In genomic region chr4:86487738-86488137, GRCh38 we compare ENCODE assay signal across 20 cellular contexts.
A peak's percentile ranks its signal among the peaks of the same experiment; 100 is the strongest.
DNase-seq lines count a peak whose midpoint lies in the region; ATAC-seq, FAIRE-seq and TF ChIP-seq lines count a peak whose summit lies in the region.
"Had no signal": no experiment of that assay in that cellular context is flagged by ENCODE, and none has a peak within 500 bp of the region (broad histone marks: within the 10 kb centered on the region; RNA-seq: fewer than 3 reads in every experiment).

No MANE protein-coding gene starts in this region.

- H3K18ac ChIP-seq in IMR-90 (ENCODE audit: low read depth, low read length): no peak overlapping the region
- H3K18ac ChIP-seq in H1 (ENCODE audit: extremely low read depth, low read length): no peak overlapping the region

- H3K36me3 ChIP-seq in IMR-90 (ENCODE audit: control insufficient read depth, insufficient read depth, low read length) (no peaks in the 10 kb centered on the region), H1 (ENCODE audit: control insufficient read depth in 2 of 4, insufficient read depth in 4 of 4, low read length in 3 of 4) (no peaks in the 10 kb centered on the region; a peak in 1 of 8 replicates)
- H3K36me3 ChIP-seq: BLaER1 treated with 17β-estradiol and CSF1 and Interleukin-3, amounts not matched to agents 10 nM and 100 nM; HAP-1 had no signal

- no CpG with 5 or more reads among the region's 1 CpG for WGBS in IMR-90 (ENCODE audit: extremely low coverage in 2 of 2, insufficient read length in 1 of 2), 2 experiments
- WGBS in H1 (ENCODE audit: extremely low coverage in 1 of 2, insufficient coverage in 1 of 2, insufficient read length in 1 of 2, insufficient replicate concordance in 2 of 2, low coverage in 1 of 2, low lambda C conversion rate in 2 of 2, missing lambda C conversion rate in 1 of 2), 2 experiments: 86% methylated on average over 1 of the region's 1 CpG; no CpG with 5 or more reads in 1 of the 2 experiments

- H4K20me1 ChIP-seq in IMR-90 (ENCODE audit: insufficient read depth, low read length) (no peaks in the 10 kb centered on the region), H1 (replicated peaks in 1 of 2; ENCODE audit: control insufficient read depth in 1 of 2, insufficient read depth in 2 of 2, low read length in 2 of 2) (no peaks in the 10 kb centered on the region)
- H4K20me1 ChIP-seq: BLaER1 treated with 17β-estradiol and CSF1 and Interleukin-3, amounts not matched to agents 10 nM and 100 nM had no signal

- H3K4me3 ChIP-seq in IMR-90 (ENCODE audit: insufficient read depth, low read depth, low read length): no peak overlapping the region
- H3K4me3 ChIP-seq in H1 (ENCODE audit: extremely low read depth in 1 of 4, insufficient read depth in 2 of 4, low read depth in 3 of 4, low read length in 4 of 4): no peak overlapping the region
- H3K4me3 ChIP-seq: BLaER1 treated with 17β-estradiol and CSF1 and Interleukin-3, amounts not matched to agents 10 nM and 100 nM; GM23338; HAP-1 had no signal

- no peaks in the 10 kb centered on the region for H3K27me3 ChIP-seq in IMR-90 (ENCODE audit: control insufficient read depth, insufficient read depth, low read length)
- H3K27me3 ChIP-seq in H1 (replicated peaks in 1 of 4; ENCODE audit: control insufficient read depth in 3 of 4, extremely low read depth in 1 of 4, insufficient read depth in 3 of 4, low read length in 3 of 4): no peaks in the 10 kb centered on the region
- H3K27me3 ChIP-seq: BLaER1 treated with 17β-estradiol and CSF1 and Interleukin-3, amounts not matched to agents 10 nM and 100 nM had no signal

- BruUV-seq in IMR-90 (replicated peaks; lab: Mats Ljungman, UMichigan): no TSS peak

- H2AFZ ChIP-seq in IMR-90 (replicated peaks; ENCODE audit: low read length, poor library complexity) (no peak overlapping the region), H1 (ENCODE audit: low read length) (no peak overlapping the region)
- H2AFZ ChIP-seq: GM23338 had no signal

- H2AK9ac ChIP-seq in IMR-90 (replicated peaks; ENCODE audit: low read depth, low read length, poor library complexity): no peak overlapping the region

- H3K4ac ChIP-seq in IMR-90 (ENCODE audit: low read depth, low read length) (no peak overlapping the region), H1 (replicated peaks; ENCODE audit: insufficient read length, low read depth, low read length) (no peak overlapping the region)

- H3K56ac ChIP-seq in IMR-90 (ENCODE audit: extremely low read depth, insufficient read depth, low read length): no peak overlapping the region
- no peak overlapping the region for H3K56ac ChIP-seq in H1 (replicated peaks; ENCODE audit: insufficient read length, low read depth, low read length)

- peak; percentile 55 for DNase-seq in NCI-H82 (lab: John Stamatoyannopoulos, UW)
- no peak for DNase-seq in NCI-H82 treated with DMSO at 0.1 percent for 48 hours (lab: John Stamatoyannopoulos, UW; ENCODE audit: unreplicated experiment)
- no peak for DNase-seq in IMR-90
- DNase-seq in H1 (ENCODE audit: low read depth in 1 of 2, low spot score in 2 of 2): no peak
- DNase-seq in OCI-M2 (lab: John Stamatoyannopoulos, UW; ENCODE audit: unreplicated experiment): no peak
- DNase-seq: CD4-positive, alpha-beta T cell; CD8-positive, alpha-beta memory T cell; DMS53; DMS79 treated with DMSO at 0.1 percent for 48 hours; HFFc6 had no signal

- no peak overlapping the region for H2BK5ac ChIP-seq in IMR-90 (ENCODE audit: low read depth, low read length, poor library complexity, severe bottlenecking)
- H2BK5ac ChIP-seq in H1 (ENCODE audit: low read depth, low read length): no peak overlapping the region

- H4K5ac ChIP-seq in IMR-90 (ENCODE audit: low read depth, low read length): no peak overlapping the region
- H4K5ac ChIP-seq in H1 (ENCODE audit: insufficient read length, low read depth, low read length): no peak overlapping the region

- TF ChIP-seq RAD21 in IMR-90 (IDR thresholded peaks at IDR 0.05; ENCODE audit: low read length): no peak
- TF ChIP-seq RAD21 in H1 (IDR thresholded peaks at IDR 0.05 in 1 of 2, conservative IDR thresholded peaks at IDR 0.05 in 1 of 2; ENCODE audit: low read depth in 2 of 2, low read length in 2 of 2): no peak

- in situ Hi-C loops in IMR-90 (cut with MboI; ENCODE audit: low sequenced_read_pairs): loop anchor here (25.0 kb wide), 1 partner anchor 625 kb away; no protein-coding TSS in a partner anchor

- peak overlapping the region; percentile 30; the same call in 1 of the 2 replicates for H2BK12ac ChIP-seq in H1 (ENCODE audit: low read depth, low read length)

- H2AK5ac ChIP-seq in IMR-90 (ENCODE audit: low read depth, low read length) (no peak overlapping the region), H1 (ENCODE audit: low read depth, low read length) (no peak overlapping the region; the same call in 1 of the 2 replicates)

- no peak overlapping the region for H3K23ac ChIP-seq in IMR-90 (ENCODE audit: low read depth, low read length)
- no peak overlapping the region for H3K23ac ChIP-seq in H1 (ENCODE audit: insufficient read length)

- POLR2A ChIA-PET in IMR-90 (lab: Charles Lee; ENCODE audit: unreplicated experiment) (no interaction called here), H1 (lab: Charles Lee; ENCODE audit: partially characterized antibody) (interaction anchor here (0.6 kb wide), 1 partner anchor 25 kb away, joined by 3 read pairs; no protein-coding TSS in a partner anchor)

- H3K27ac ChIP-seq in IMR-90 (ENCODE audit: insufficient read depth, low read length) (no peak overlapping the region), H1 (ENCODE audit: low read depth, low read length) (no peak overlapping the region)
- H3K27ac ChIP-seq: 22Rv1; BLaER1 treated with 17β-estradiol and CSF1 and Interleukin-3, amounts not matched to agents 10 nM and 100 nM had no signal

- H3K14ac ChIP-seq in IMR-90 (replicated peaks; ENCODE audit: low read depth, low read length): no peak overlapping the region; the same call in 1 of the 2 replicates
- no peak overlapping the region for H3K14ac ChIP-seq in H1 (ENCODE audit: insufficient read length)

- no peak overlapping the region for H4K8ac ChIP-seq in IMR-90 (ENCODE audit: low read depth in 2 of 2, low read length in 2 of 2)
- H4K8ac ChIP-seq in H1 (ENCODE audit: extremely low read depth, insufficient read depth, low read length): no peak overlapping the region

- no peak overlapping the region for H2BK15ac ChIP-seq in IMR-90 (ENCODE audit: low read depth, low read length)
- H2BK15ac ChIP-seq in H1 (ENCODE audit: low read length): no peak overlapping the region

- H3K4me2 ChIP-seq in IMR-90 (ENCODE audit: low read depth, low read length): no peak overlapping the region
- no peak overlapping the region for H3K4me2 ChIP-seq in H1 (ENCODE audit: insufficient read depth in 1 of 2, low read depth in 2 of 2, low read length in 2 of 2)
- H3K4me2 ChIP-seq: BLaER1 treated with 17β-estradiol and CSF1 and Interleukin-3, amounts not matched to agents 10 nM and 100 nM; GM23338 had no signal

- no peak for TF ChIP-seq CTCF in IMR-90 (conservative IDR thresholded peaks at IDR 0.05; ENCODE audit: low read depth, low read length)
- TF ChIP-seq CTCF in H1 (IDR thresholded peaks at IDR 0.05; ENCODE audit: control extremely low read depth in 1 of 3, insufficient read depth in 1 of 3, low read depth in 1 of 3, low read length in 3 of 3): no peak

- H4K91ac ChIP-seq in IMR-90 (ENCODE audit: insufficient read depth, low read depth, low read length) (no peak overlapping the region), H1 (replicated peaks; ENCODE audit: insufficient read length, low read length) (no peak overlapping the region)

- peaks cover 2% of the 10 kb centered on the region; the same call in 1 of the 2 replicates for H3K23me2 ChIP-seq in H1 (ENCODE audit: low read depth, low read length)

- H3K4me1 ChIP-seq in IMR-90 (ENCODE audit: control insufficient read depth, insufficient read depth, low read length): peaks cover 3% of the 10 kb centered on the region; the same call in 1 of the 2 replicates
- peaks cover 0 to 8% (median 5%) of the 10 kb centered on the region in 4 experiments; a peak in 3 of 7 replicates for H3K4me1 ChIP-seq in H1 (replicated peaks in 1 of 4; ENCODE audit: control insufficient read depth in 3 of 4, insufficient read depth in 4 of 4, low read length in 3 of 4)

- dilution Hi-C loops in IMR-90 (cut with HindIII; ENCODE audit: low sequenced_read_pairs, unreplicated experiment): no loop called here

- H3K9me1 ChIP-seq in IMR-90 (ENCODE audit: insufficient read depth, low read length): no peaks in the 10 kb centered on the region

- intact Hi-C loops in IMR-90 (cut with micrococcal nuclease): no loop called here

- CTCF ChIA-PET in IMR-90 (lab: Yijun Ruan, JAX) (interaction anchor here (0.9 kb wide), 1 partner anchor 8 kb away, joined by 4 read pairs; no protein-coding TSS in a partner anchor), H1 (lab: Charles Lee; ENCODE audit: partially characterized antibody) (interaction anchor here (0.7 to 4.9 kb wide), 3 partner anchors 8 to 26 kb away, joined by 4 to 31 read pairs (median 11); no protein-coding TSS in a partner anchor)

- TF ChIP-seq EP300 in H1 (IDR thresholded peaks at IDR 0.05; ENCODE audit: borderline replicate concordance in 1 of 2, low read depth in 2 of 2, low read length in 2 of 2): no peak

- H2BK120ac ChIP-seq in IMR-90 (ENCODE audit: low read depth, low read length) (no peak overlapping the region), H1 (replicated peaks; ENCODE audit: low read depth, low read length) (no peak overlapping the region)

- TF ChIP-seq POLR2A in IMR-90 (IDR thresholded peaks at IDR 0.05; ENCODE audit: low read depth, low read length) (no peak), H1 (IDR thresholded peaks at IDR 0.05; ENCODE audit: control extremely low read depth in 1 of 2, low read depth in 2 of 2, low read length in 2 of 2) (no peak)

- FAIRE-seq in H1 (lab: Jason Lieb, UNC): no peak
- FAIRE-seq: A204.1, G401.6, GM12892, GM19239, H54 had no signal

- no peak overlapping the region for H3K9ac ChIP-seq in IMR-90 (ENCODE audit: low read depth, low read length)
- H3K9ac ChIP-seq in H1 (replicated peaks in 1 of 4; ENCODE audit: extremely low read depth in 1 of 4, low read depth in 3 of 4, low read length in 3 of 4): no peak overlapping the region
- H3K9ac ChIP-seq: BLaER1 treated with 17β-estradiol and CSF1 and Interleukin-3, amounts not matched to agents 10 nM and 100 nM had no signal

- H3K79me1 ChIP-seq in IMR-90 (ENCODE audit: low read depth in 1 of 2, low read length in 2 of 2): no peaks in the 10 kb centered on the region
- no peaks in the 10 kb centered on the region for H3K79me1 ChIP-seq in H1 (ENCODE audit: low read depth, low read length)

- H2BK20ac ChIP-seq in IMR-90 (ENCODE audit: low read depth, low read length): no peak overlapping the region
- H2BK20ac ChIP-seq in H1 (ENCODE audit: low read length): no peak overlapping the region; the same call in 1 of the 2 replicates

- ATAC-seq in IMR-90 (ENCODE audit: low read depth): no peak
- ATAC-seq in GM19328 (IDR thresholded peaks at IDR 0.05; ENCODE audit: unreplicated experiment): no peak
- ATAC-seq: GM23338 had no signal

- no peaks in the 10 kb centered on the region for H3K9me3 ChIP-seq in IMR-90 (ENCODE audit: control insufficient read depth, insufficient read depth, low read length)
- H3K9me3 ChIP-seq in H1 (ENCODE audit: insufficient read depth in 2 of 2, low read depth in 1 of 2, low read length in 1 of 2): peaks cover 0 to 5% of the 10 kb centered on the region in 2 experiments; a peak in 1 of 4 replicates
- H3K9me3 ChIP-seq: BLaER1 treated with 17β-estradiol and CSF1 and Interleukin-3, amounts not matched to agents 10 nM and 100 nM; HAP-1 had no signal

- no peaks in the 10 kb centered on the region for H3K79me2 ChIP-seq in H1 (ENCODE audit: control insufficient read depth in 1 of 2, insufficient read depth in 2 of 2, low read length in 2 of 2)
